ENCODE assay signal across 20 cellular contexts in genomic region chr6:70874181-70874913, GRCh38.
"Had no signal": no experiment of that assay in that cellular context is flagged by ENCODE, and none has a peak within 500 bp of the region (broad histone marks: within the 10 kb centered on the region; RNA-seq: fewer than 3 reads in every experiment).

No MANE protein-coding gene starts in this region.

- H3K4me3 ChIP-seq: heart left ventricle, tibial artery had no signal

- ATAC-seq: activated T-cell treated with anti-CD3 and anti-CD28 coated beads, Interleukin-2, amount 50 U/mL, for 4 hours; heart left ventricle; left cardiac atrium; sciatic nerve; stimulated activated effector memory CD8-positive, alpha-beta T cell treated with anti-CD3 and anti-CD28 coated beads, Interleukin-12 subunit alpha, Interleukin-12 subunit beta, amount 100 ng/mL, for 72 hours; stimulated activated naive CD8-positive, alpha-beta T cell treated with anti-CD3 and anti-CD28 coated beads, Interleukin-15, amount 100 ng/mL, for 72 hours; WTC11 had no signal

- H3K27ac Mint-ChIP-seq: activated naive CD8-positive, alpha-beta T cell; activated T-helper 2 cell treated with anti-CD3 and anti-CD28 coated beads, Interferon-gamma antibody, Interleukin-2, Interleukin-4, amounts not matched to agents 10 μg/mL and 5 μg/mL and 100 μg/mL, durations not matched to agents 14 hours and 24 hours and 36 hours; naive B cell; stimulated activated effector memory CD8-positive, alpha-beta T cell treated with anti-CD3 and anti-CD28 coated beads, Interleukin-12 subunit alpha, Interleukin-12 subunit beta, amount 100 ng/mL, for 72 hours; stimulated activated naive CD8-positive, alpha-beta T cell treated with anti-CD3 and anti-CD28 coated beads, Interleukin-15, amount 100 ng/mL, for 72 hours; WTC11 had no signal

- H3K27me3 ChIP-seq: heart left ventricle, tibial artery had no signal

- H3K36me3 ChIP-seq: heart left ventricle, tibial artery had no signal

- H3K4me1 ChIP-seq: heart left ventricle, tibial artery had no signal

- DNase-seq: activated CD8-positive, alpha-beta memory T cell treated with anti-CD3 and anti-CD28 coated beads, Interleukin-2, amount 50 U/mL, for 48 hours; activated naive CD4-positive, alpha-beta T cell; activated T-cell treated with anti-CD3 and anti-CD28 coated beads, Interleukin-2, amount 50 U/mL, for 4 hours; central memory CD4-positive, alpha-beta T cell; dermis blood vessel endothelial cell; effector CD8-positive, alpha-beta T cell; heart left ventricle; left cardiac atrium; naive B cell; posterior cingulate gyrus; small intestine; stimulated activated CD4-positive, alpha-beta T cell treated with anti-CD3 and anti-CD28 coated beads, Interleukin-2, amount 100 ng/mL, for 24 hours; stimulated activated naive CD8-positive, alpha-beta T cell treated with anti-CD3 and anti-CD28 coated beads, Interleukin-15, amount 100 ng/mL, for 72 hours; T-helper 9 cell; tibial artery had no signal

- H3K36me3 Mint-ChIP-seq: stimulated activated effector memory CD8-positive, alpha-beta T cell treated with anti-CD3 and anti-CD28 coated beads, Interleukin-12 subunit alpha, Interleukin-12 subunit beta, amount 100 ng/mL, for 72 hours had no signal

- H3K27ac ChIP-seq: heart left ventricle, tibial artery had no signal

- H3K4me3 Mint-ChIP-seq: activated naive CD8-positive, alpha-beta T cell; activated T-cell treated with anti-CD3 and anti-CD28 coated beads, Interleukin-2, amount 50 U/mL, for 4 hours; naive B cell; stimulated activated effector memory CD8-positive, alpha-beta T cell treated with anti-CD3 and anti-CD28 coated beads, Interleukin-12 subunit alpha, Interleukin-12 subunit beta, amount 100 ng/mL, for 72 hours; stimulated activated naive CD8-positive, alpha-beta T cell treated with anti-CD3 and anti-CD28 coated beads, Interleukin-15, amount 100 ng/mL, for 72 hours; WTC11 had no signal

- H3K4me1 Mint-ChIP-seq: naive B cell; stimulated activated effector memory CD8-positive, alpha-beta T cell treated with anti-CD3 and anti-CD28 coated beads, Interleukin-12 subunit alpha, Interleukin-12 subunit beta, amount 100 ng/mL, for 72 hours; stimulated activated naive CD8-positive, alpha-beta T cell treated with anti-CD3 and anti-CD28 coated beads, Interleukin-15, amount 100 ng/mL, for 72 hours had no signal
